In the genomic region with DNA sequence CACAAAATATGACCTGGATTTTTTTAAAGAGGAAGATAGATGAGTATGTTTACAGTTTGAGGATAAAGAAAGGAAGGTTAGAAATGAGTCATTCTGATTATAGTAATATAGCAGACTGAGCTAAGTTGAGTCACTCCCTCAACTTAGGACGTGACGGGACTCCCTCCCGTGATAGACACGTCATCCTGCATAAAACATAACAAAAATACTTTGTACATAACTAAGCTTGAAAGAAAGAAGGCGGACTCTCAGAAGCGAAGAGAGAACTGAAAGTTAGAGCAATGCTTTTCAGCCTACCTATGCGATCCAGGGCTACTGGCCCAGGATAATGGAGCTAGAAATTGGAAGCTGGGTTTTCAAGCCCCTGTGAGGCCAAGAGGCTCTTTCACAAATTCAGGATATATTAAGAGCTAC, we compare ENCODE assay signal across 1 cellular context.
TF ChIP-seq lines count a peak whose summit lies in the region.

No MANE protein-coding gene starts in this region.

TF ChIP-seq in GM12878, 131 proteins besides CTCF, POLR2A, EP300 and RAD21 (continued from another document):
- peak; percentile 68 for TF ChIP-seq PKNOX1 (IDR thresholded peaks at IDR 0.05)
- peak; percentile 27; the same call in 1 of the 2 replicates for TF ChIP-seq MTA2 (IDR thresholded peaks at IDR 0.05; ENCODE audit: low read depth)
- no peak for TF ChIP-seq YY1 (IDR thresholded peaks at IDR 0.05; ENCODE audit: low read depth, low read length)
- TF ChIP-seq TCF12 (IDR thresholded peaks at IDR 0.05; ENCODE audit: low read depth, low read length), result no peak
- TF ChIP-seq CHD1 (IDR thresholded peaks at IDR 0.05; ENCODE audit: low read depth, low read length), result no peak
- no peak for TF ChIP-seq STAT3 (IDR thresholded peaks at IDR 0.05; ENCODE audit: low read depth, low read length)
- TF ChIP-seq, protein P1, sequence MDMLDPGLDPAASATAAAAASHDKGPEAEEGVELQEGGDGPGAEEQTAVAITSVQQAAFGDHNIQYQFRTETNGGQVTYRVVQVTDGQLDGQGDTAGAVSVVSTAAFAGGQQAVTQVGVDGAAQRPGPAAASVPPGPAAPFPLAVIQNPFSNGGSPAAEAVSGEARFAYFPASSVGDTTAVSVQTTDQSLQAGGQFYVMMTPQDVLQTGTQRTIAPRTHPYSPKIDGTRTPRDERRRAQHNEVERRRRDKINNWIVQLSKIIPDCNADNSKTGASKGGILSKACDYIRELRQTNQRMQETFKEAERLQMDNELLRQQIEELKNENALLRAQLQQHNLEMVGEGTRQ (IDR thresholded peaks at IDR 0.05; ENCODE audit: borderline replicate concordance, low read depth, low read length), result no peak
- TF ChIP-seq, protein P2, sequence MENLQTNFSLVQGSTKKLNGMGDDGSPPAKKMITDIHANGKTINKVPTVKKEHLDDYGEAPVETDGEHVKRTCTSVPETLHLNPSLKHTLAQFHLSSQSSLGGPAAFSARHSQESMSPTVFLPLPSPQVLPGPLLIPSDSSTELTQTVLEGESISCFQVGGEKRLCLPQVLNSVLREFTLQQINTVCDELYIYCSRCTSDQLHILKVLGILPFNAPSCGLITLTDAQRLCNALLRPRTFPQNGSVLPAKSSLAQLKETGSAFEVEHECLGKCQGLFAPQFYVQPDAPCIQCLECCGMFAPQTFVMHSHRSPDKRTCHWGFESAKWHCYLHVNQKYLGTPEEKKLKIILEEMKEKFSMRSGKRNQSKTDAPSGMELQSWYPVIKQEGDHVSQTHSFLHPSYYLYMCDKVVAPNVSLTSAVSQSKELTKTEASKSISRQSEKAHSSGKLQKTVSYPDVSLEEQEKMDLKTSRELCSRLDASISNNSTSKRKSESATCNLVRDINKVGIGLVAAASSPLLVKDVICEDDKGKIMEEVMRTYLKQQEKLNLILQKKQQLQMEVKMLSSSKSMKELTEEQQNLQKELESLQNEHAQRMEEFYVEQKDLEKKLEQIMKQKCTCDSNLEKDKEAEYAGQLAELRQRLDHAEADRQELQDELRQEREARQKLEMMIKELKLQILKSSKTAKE (IDR thresholded peaks at IDR 0.05; ENCODE audit: low read depth, poor library complexity, severe bottlenecking), result no peak
- TF ChIP-seq ATF7 (IDR thresholded peaks at IDR 0.05; ENCODE audit: low read depth), result peak; percentile 85
- TF ChIP-seq USF1 (IDR thresholded peaks at IDR 0.05; ENCODE audit: borderline replicate concordance, extremely low read length, insufficient read depth, low read depth, low read length), result no peak
- no peak for TF ChIP-seq BMI1 (IDR thresholded peaks at IDR 0.05; ENCODE audit: borderline replicate concordance)
- no peak for TF ChIP-seq LARP7 (IDR thresholded peaks at IDR 0.05)
- no peak for TF ChIP-seq KLF5 (IDR thresholded peaks at IDR 0.05; ENCODE audit: partially characterized antibody)
- TF ChIP-seq RBBP5 (conservative IDR thresholded peaks at IDR 0.05), result no peak
- TF ChIP-seq BRCA1 (IDR thresholded peaks at IDR 0.05; ENCODE audit: low read depth, low read length), result no peak
- TF ChIP-seq SUZ12 (IDR thresholded peaks at IDR 0.05; ENCODE audit: unreplicated experiment), result no peak
- TF ChIP-seq ETV6 (conservative IDR thresholded peaks at IDR 0.05 in 1 of 2, IDR thresholded peaks at IDR 0.05 in 1 of 2; ENCODE audit: borderline replicate concordance in 1 of 2, low read depth in 1 of 2), result peak in 1 of 2 experiments; percentile 39; a peak in 1 of 4 replicates
- TF ChIP-seq MAX (IDR thresholded peaks at IDR 0.05; ENCODE audit: low read depth, low read length), result no peak
- no peak; the same call in 1 of the 2 replicates for TF ChIP-seq RUNX3 (IDR thresholded peaks at IDR 0.05; ENCODE audit: low read length)
- no peak for TF ChIP-seq SMAD5 (IDR thresholded peaks at IDR 0.05; ENCODE audit: low read depth)
- TF ChIP-seq NFIC (IDR thresholded peaks at IDR 0.05; ENCODE audit: low read depth, low read length), result peak; percentile 50; the same call in 1 of the 2 replicates
- TF ChIP-seq NKRF (conservative IDR thresholded peaks at IDR 0.05), result no peak
- no peak for TF ChIP-seq KDM1A (IDR thresholded peaks at IDR 0.05; ENCODE audit: borderline replicate concordance)
- no peak for TF ChIP-seq IKZF1 (conservative IDR thresholded peaks at IDR 0.05)
- TF ChIP-seq SPI1 (IDR thresholded peaks at IDR 0.05; ENCODE audit: borderline replicate concordance, insufficient read depth, low read depth, low read length), result peak; percentile 77
- TF ChIP-seq ZSCAN29 (IDR thresholded peaks at IDR 0.05), result no peak
- TF ChIP-seq EED (IDR thresholded peaks at IDR 0.05; ENCODE audit: low read depth), result 0 out of 2 replicates have a peak, but pooled peaks have one; percentile 31
- no peak for TF ChIP-seq FOXK2 (IDR thresholded peaks at IDR 0.05)
TF ChIP-seq in GM12878: peak in this region for 19.
